14 cellular contexts compared by ENCODE assay signal in genomic region chr18:77141401-77142118, GRCh38. TPM values are rescaled to one million over a fixed set of nuclear protein-coding genes. Genes with fewer than 3 reads are reported as not detected.
A peak's percentile ranks its signal among the peaks of the same experiment; 100 is the strongest.
DNase-seq lines count a peak whose midpoint lies in the region; ATAC-seq, FAIRE-seq and TF ChIP-seq lines count a peak whose summit lies in the region.
"Had no signal": no experiment of that assay in that cellular context is flagged by ENCODE, and none has a peak within 500 bp of the region (broad histone marks: within the 10 kb centered on the region; RNA-seq: fewer than 3 reads in every experiment).

No MANE protein-coding gene starts in this region.

- no peaks in the 10 kb centered on the region for H3K79me2 ChIP-seq in Loucy (ENCODE audit: insufficient read depth, low read length)

- no peaks in the 10 kb centered on the region for H3F3A ChIP-seq in Loucy (ENCODE audit: low read depth)

- DNase-seq in DMS 273 (lab: John Stamatoyannopoulos, UW; ENCODE audit: unreplicated experiment) (peak; percentile 17), DMS 273 treated with DMSO at 0.1 percent for 48 hours (lab: John Stamatoyannopoulos, UW) (no peak), bronchial epithelial cell (ENCODE audit: low read depth) (no peak), NCI-H2171 treated with DMSO at 0.1 percent for 48 hours (lab: John Stamatoyannopoulos, UW) (no peak)
- DNase-seq: 8988T; activated CD4-positive, alpha-beta T cell treated with anti-CD3 and anti-CD28 coated beads, Interleukin-2, amount 50 U/mL, for 48 hours; gastrocnemius medialis; NCI-H2029; trophoblast cell had no signal

- FAIRE-seq in bronchial epithelial cell (lab: Jason Lieb, UNC) = peak; percentile 70

- no peak overlapping the region for H2AFZ ChIP-seq in Loucy (ENCODE audit: low read length)

- peak; percentile 33 for TF ChIP-seq CTCF in Loucy (conservative IDR thresholded peaks at IDR 0.05; ENCODE audit: low read length)
- TF ChIP-seq CTCF in bronchial epithelial cell (IDR thresholded peaks at IDR 0.05; ENCODE audit: insufficient read depth, low read length, severe bottlenecking) = no peak
- TF ChIP-seq CTCF in neutrophil (IDR thresholded peaks at IDR 0.05) = peak; percentile 33

- H3K4me2 ChIP-seq in Loucy (ENCODE audit: low read depth, low read length, poor library complexity, severe bottlenecking) = no peak overlapping the region

- no peak overlapping the region for H3K27ac ChIP-seq in neutrophil
- H3K27ac ChIP-seq: coronary artery, gastrocnemius medialis had no signal

- no peaks in the 10 kb centered on the region for H3K27me3 ChIP-seq in Loucy (ENCODE audit: insufficient read depth, low read length, poor library complexity, severe bottlenecking)
- H3K27me3 ChIP-seq in bronchial epithelial cell (ENCODE audit: control insufficient read depth, insufficient read depth, low read length) = no peaks in the 10 kb centered on the region
- H3K27me3 ChIP-seq in neutrophil = no peaks in the 10 kb centered on the region
- H3K27me3 ChIP-seq: gastrocnemius medialis had no signal

- H3K4me1 ChIP-seq in Loucy (ENCODE audit: insufficient read depth, low read length, poor library complexity, severe bottlenecking) (peaks cover 40% of the 10 kb centered on the region), neutrophil (ENCODE audit: control insufficient read depth in 1 of 2, insufficient read depth in 1 of 2, low read depth in 1 of 2, low read length in 1 of 2) (peaks cover 20 to 27% of the 10 kb centered on the region in 2 experiments)
- H3K4me1 ChIP-seq: gastrocnemius medialis had no signal

- no peaks in the 10 kb centered on the region for H3K9me2 ChIP-seq in Loucy (replicated peaks; ENCODE audit: low read depth, low read length)

- ATAC-seq in HG03108 (IDR thresholded peaks at IDR 0.05; ENCODE audit: unreplicated experiment) = no peak
- ATAC-seq in HG03442 (IDR thresholded peaks at IDR 0.05; ENCODE audit: unreplicated experiment) = no peak
- ATAC-seq: gastrocnemius medialis had no signal

- peak overlapping the region; percentile 27 for H3K9ac ChIP-seq in Loucy (ENCODE audit: low read depth, low read length, poor library complexity, severe bottlenecking)

- H3K9me3 ChIP-seq in Loucy (ENCODE audit: insufficient read depth, low read depth, low read length) (peaks cover 17% of the 10 kb centered on the region; the same call in 1 of the 2 replicates), neutrophil (no peaks in the 10 kb centered on the region)
- H3K9me3 ChIP-seq: gastrocnemius medialis had no signal

- no peak overlapping the region for H3K4me3 ChIP-seq in Loucy (ENCODE audit: low read length, poor library complexity, severe bottlenecking)
- no peak overlapping the region for H3K4me3 ChIP-seq in bronchial epithelial cell (ENCODE audit: low read depth, low read length)
- no peak overlapping the region for H3K4me3 ChIP-seq in neutrophil (ENCODE audit: low read depth in 1 of 2, low read length in 1 of 2)
- H3K4me3 ChIP-seq: coronary artery, gastrocnemius medialis had no signal

- H4K20me1 ChIP-seq in Loucy (ENCODE audit: insufficient read depth, low read length, poor library complexity, severe bottlenecking) = no peaks in the 10 kb centered on the region

- H3K36me3 ChIP-seq in Loucy (ENCODE audit: insufficient read depth, low read length) (no peaks in the 10 kb centered on the region), bronchial epithelial cell (ENCODE audit: control insufficient read depth, insufficient read depth, low read length) (no peaks in the 10 kb centered on the region), neutrophil (no peaks in the 10 kb centered on the region)
- H3K36me3 ChIP-seq: gastrocnemius medialis had no signal

RNA-seq across cellular contexts. Expression of gene MBP, which starts 9.0 kb away (rescaled TPM):
- 21.3 and 26.6 TPM in 2 replicates for total RNA-seq in bronchial epithelial cell
